17 cellular contexts compared by ENCODE assay signal in the genomic region with DNA sequence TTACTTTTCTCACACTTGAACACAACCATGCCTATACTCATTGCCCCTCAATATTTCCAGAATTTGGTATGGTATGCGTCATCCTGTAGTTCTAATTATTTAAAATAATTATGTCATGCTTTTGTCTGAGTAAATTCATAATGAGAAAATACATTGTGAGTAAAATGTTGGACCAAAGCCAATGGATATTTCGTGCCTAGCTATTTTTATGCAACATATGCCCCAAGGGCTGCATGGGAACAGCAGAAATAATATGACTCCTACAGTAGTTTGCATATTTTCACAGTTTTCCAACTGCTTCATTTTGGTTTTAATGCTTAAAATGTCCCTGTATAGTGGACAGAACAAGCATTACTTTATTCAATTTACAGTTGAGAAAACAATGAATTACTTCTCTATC.
DNase-seq lines count a peak whose midpoint lies in the region.
"Had no signal": no experiment of that assay in that cellular context is flagged by ENCODE, and none has a peak within 500 bp of the region (broad histone marks: within the 10 kb centered on the region; RNA-seq: fewer than 3 reads in every experiment).

No MANE protein-coding gene starts in this region.

- no peaks in the 10 kb centered on the region for H3K27me3 ChIP-seq in effector memory CD4-positive, alpha-beta T cell (replicated peaks; ENCODE audit: control insufficient read depth, insufficient read depth, low read length, poor library complexity, severe bottlenecking)
- H3K27me3 ChIP-seq: MG63 had no signal

- H3K9ac ChIP-seq in SK-N-MC (ENCODE audit: insufficient read length) = no peak overlapping the region

- H3K4me3 ChIP-seq in SK-N-MC = no peak overlapping the region; the same call in 1 of the 2 replicates
- no peak overlapping the region for H3K4me3 ChIP-seq in effector memory CD4-positive, alpha-beta T cell (ENCODE audit: insufficient read depth, low read depth, low read length, poor library complexity, severe bottlenecking)
- H3K4me3 ChIP-seq: HAP-1, MG63 had no signal

- no peaks in the 10 kb centered on the region for H3K36me3 ChIP-seq in SK-N-MC (ENCODE audit: insufficient read depth, low read length)
- H3K36me3 ChIP-seq in effector memory CD4-positive, alpha-beta T cell (ENCODE audit: control insufficient read depth, insufficient read depth, low read length) = no peaks in the 10 kb centered on the region
- H3K36me3 ChIP-seq: HAP-1, MG63 had no signal

- H3K27ac ChIP-seq in SK-N-MC = no peak overlapping the region
- H3K27ac ChIP-seq in effector memory CD4-positive, alpha-beta T cell (ENCODE audit: insufficient read depth, low read length, poor library complexity, severe bottlenecking) = no peak overlapping the region

- no peaks in the 10 kb centered on the region for H3K9me3 ChIP-seq in SK-N-MC (ENCODE audit: low read depth, low read length)
- H3K9me3 ChIP-seq in effector memory CD4-positive, alpha-beta T cell (ENCODE audit: control insufficient read depth, low read length) = no peaks in the 10 kb centered on the region
- H3K9me3 ChIP-seq: HAP-1, MG63 had no signal

- no peaks in the 10 kb centered on the region for H3K4me1 ChIP-seq in effector memory CD4-positive, alpha-beta T cell (ENCODE audit: control insufficient read depth, insufficient read depth, low read length, poor library complexity, severe bottlenecking)
- H3K4me1 ChIP-seq: HAP-1 had no signal

- DNase-seq in EL (peak; percentile 2), SK-N-MC (ENCODE audit: low read depth, low spot score) (peak; percentile 68), dedifferentiated amniotic fluid mesenchymal stem cell (ENCODE audit: extremely low spot score) (peak; percentile 62), left kidney (ENCODE audit: low read depth, low spot score) (peak; percentile 13), HK-2 (ENCODE audit: unreplicated experiment) (no peak), DMS114 treated with DMSO at 0.1 percent for 48 hours (lab: John Stamatoyannopoulos, UW; ENCODE audit: unreplicated experiment) (no peak)
- no peak for DNase-seq in effector memory CD4-positive, alpha-beta T cell
- DNase-seq in activated CD4-positive, alpha-beta T cell treated with anti-CD3 and anti-CD28 coated beads, Interleukin-2, amount 50 U/mL, for 4 hours = no peak
- DNase-seq: CD8-positive, alpha-beta T cell; DND-41; MG63; NCI-H1105; NCI-H187; NCI-H345; NCI-H526; SHP77 treated with DMSO at 0.1 percent for 48 hours had no signal

Comparison
In these comparisons a context has a peak if more than half of its experiments do, and no peak if none do; other contexts are left out.
1. DNase-seq: peak in EL (single experiment), SK-N-MC (single experiment), dedifferentiated amniotic fluid mesenchymal stem cell (single experiment) and left kidney (single experiment); none in effector memory CD4-positive, alpha-beta T cell (0 of 3), activated CD4-positive, alpha-beta T cell treated with anti-CD3 and anti-CD28 coated beads, Interleukin-2, amount 50 U/mL, for 4 hours (0 of 2), HK-2 (single experiment) and DMS114 treated with DMSO at 0.1 percent for 48 hours (single experiment).